In the genomic region with DNA sequence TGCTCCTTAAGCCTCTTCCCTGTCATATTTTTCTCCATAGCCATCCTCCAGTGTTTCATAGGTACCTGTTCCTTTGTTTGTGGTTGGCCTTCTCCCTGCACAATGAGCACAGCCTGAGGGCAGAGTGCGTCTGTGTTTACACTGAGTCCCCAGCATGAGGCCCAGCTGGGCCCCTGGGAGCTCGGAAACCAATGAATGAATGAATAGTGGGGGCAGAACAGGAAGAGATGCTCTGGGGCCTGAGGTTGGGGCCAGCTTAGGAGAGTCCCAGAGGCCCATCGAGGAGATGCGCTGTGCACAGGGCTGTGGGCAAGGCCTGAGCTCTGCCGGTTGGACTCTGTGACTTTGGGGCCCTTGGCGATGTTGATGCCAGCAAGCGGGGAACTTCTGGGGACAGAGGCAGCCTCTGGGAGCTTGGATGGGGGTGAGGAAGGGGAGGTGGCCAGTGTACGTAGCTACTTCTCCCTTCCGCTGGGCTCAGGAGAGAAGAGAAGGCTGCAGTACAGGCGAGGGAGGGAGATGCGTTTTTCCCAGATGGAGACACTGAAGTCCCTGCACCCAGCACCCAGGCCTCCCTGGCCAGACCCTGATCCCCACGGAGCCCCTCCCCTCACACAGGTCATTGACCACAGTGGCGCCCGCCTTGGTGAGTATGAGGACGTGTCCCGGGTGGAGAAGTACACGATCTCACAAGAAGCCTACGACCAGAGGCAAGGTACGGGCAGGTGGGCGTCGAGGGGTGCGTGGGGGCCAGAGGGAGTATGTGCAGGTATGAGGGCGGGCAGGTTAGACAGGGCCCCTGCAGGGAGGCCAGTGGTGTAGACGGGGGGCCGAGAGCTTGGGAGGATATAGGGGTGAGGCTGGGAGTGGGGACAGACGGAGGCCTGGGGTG, we compare ENCODE assay signal across 17 cellular contexts. TPM values are rescaled to one million over a fixed set of nuclear protein-coding genes. Genes with fewer than 3 reads are reported as not detected.
DNase-seq lines count a peak whose midpoint lies in the region; ATAC-seq and TF ChIP-seq lines count a peak whose summit lies in the region.
"Had no signal": no experiment of that assay in that cellular context is flagged by ENCODE, and none has a peak within 500 bp of the region (broad histone marks: within the 10 kb centered on the region; RNA-seq: fewer than 3 reads in every experiment).

No MANE protein-coding gene starts in this region.

- H2BK15ac ChIP-seq in mesenchymal stem cell (ENCODE audit: low read depth, poor library complexity, severe bottlenecking) = no peak overlapping the region

- no peak overlapping the region for H2AK5ac ChIP-seq in mesenchymal stem cell (ENCODE audit: low read length, severe bottlenecking)

- ATAC-seq in foreskin keratinocyte = no peak
- no peak for ATAC-seq in HG02759 (IDR thresholded peaks at IDR 0.05; ENCODE audit: unreplicated experiment)
- ATAC-seq: heart left ventricle, Right ventricle myocardium inferior had no signal

- peak overlapping the region in 1 of 2 experiments; percentile 18 for H3K14ac ChIP-seq in mesenchymal stem cell (ENCODE audit: low read length in 2 of 2)

- CTCF ChIA-PET in CD4-positive, alpha-beta memory T cell (lab: Charles Lee; ENCODE audit: partially characterized antibody) = interaction anchor here (1.1 kb wide), 1 partner anchor 49 kb away, joined by 4 read pairs; no protein-coding TSS in a partner anchor

- intact Hi-C loops in CD4-positive, alpha-beta memory T cell (cut with micrococcal nuclease) = no loop called here

- no peak for DNase-seq in CD4-positive, alpha-beta memory T cell
- DNase-seq in GM13976 (ENCODE audit: low spot score) = peak; percentile 15
- DNase-seq in NCI-H69 (lab: John Stamatoyannopoulos, UW) = peak; percentile 97
- DNase-seq in mesenchymal stem cell = no peak
- no peak for DNase-seq in foreskin keratinocyte
- DNase-seq in NCI-H2171 treated with DMSO at 0.1 percent for 48 hours (lab: John Stamatoyannopoulos, UW) = no peak
- DNase-seq: activated CD4-positive, alpha-beta T cell treated with anti-CD3 and anti-CD28 coated beads, Interleukin-2, amount 50 U/mL, for 48 hours; activated gamma-delta T cell; EL; heart left ventricle; kidney; T1000 had no signal

- H3K4me3 ChIP-seq in CD4-positive, alpha-beta memory T cell (ENCODE audit: low read length in 2 of 2) = no peak overlapping the region
- H3K4me3 ChIP-seq in mesenchymal stem cell (ENCODE audit: insufficient read depth in 1 of 2, low read depth in 1 of 2, low read length in 2 of 2) = no peak overlapping the region
- H3K4me3 ChIP-seq: heart left ventricle had no signal

- no peak overlapping the region for H3K18ac ChIP-seq in mesenchymal stem cell (ENCODE audit: low read depth in 1 of 2, low read length in 2 of 2)

- peak overlapping the region in 4 of 7 donors; percentile 36 to 63 (median 56) for H3K27ac Mint-ChIP-seq in CD4-positive, alpha-beta memory T cell
- H3K27ac Mint-ChIP-seq: dendritic cell treated with granulocyte-macrophage colony-stimulating factor and Interleukin-4, amounts not matched to agents 40 ng/mL and 50 ng/mL, for 4 days had no signal

- H3K27me3 Mint-ChIP-seq in CD4-positive, alpha-beta memory T cell = no peaks in the 10 kb centered on the region
- H3K27me3 Mint-ChIP-seq: dendritic cell treated with granulocyte-macrophage colony-stimulating factor and Interleukin-4, amounts not matched to agents 40 ng/mL and 50 ng/mL, for 4 days had no signal

- 87% methylated on average over 22 of the region's 26 CpGs for WGBS in mesenchymal stem cell

- no peak overlapping the region for H3K27ac ChIP-seq in CD4-positive, alpha-beta memory T cell (ENCODE audit: low read depth, low read length)
- H3K27ac ChIP-seq in mesenchymal stem cell (ENCODE audit: low read length, poor library complexity, severe bottlenecking) (no peak overlapping the region), foreskin keratinocyte (no peak overlapping the region)
- H3K27ac ChIP-seq: heart left ventricle had no signal

- no peak for TF ChIP-seq CTCF in GM13976 (IDR thresholded peaks at IDR 0.05; ENCODE audit: borderline replicate concordance, control extremely low read depth, extremely low read depth, insufficient read depth, missing control alignments)
- no peak for TF ChIP-seq CTCF in foreskin keratinocyte (conservative IDR thresholded peaks at IDR 0.05)

- peaks cover 21 to 49% of the 10 kb centered on the region in 2 donors for H3K36me3 Mint-ChIP-seq in CD4-positive, alpha-beta memory T cell

- H3K4ac ChIP-seq in mesenchymal stem cell (ENCODE audit: low read depth in 1 of 2, low read length in 2 of 2) = no peak overlapping the region

- peak overlapping the region in 1 of 2 experiments; percentile 43 for H2BK12ac ChIP-seq in mesenchymal stem cell (ENCODE audit: low read length in 2 of 2)

- no peak overlapping the region for H2BK120ac ChIP-seq in mesenchymal stem cell (ENCODE audit: low read depth, low read length)

- H3K36me3 ChIP-seq in CD4-positive, alpha-beta memory T cell (ENCODE audit: insufficient read depth, low read length) = peaks cover 30% of the 10 kb centered on the region
- peaks cover 71 to 74% of the 10 kb centered on the region in 2 experiments for H3K36me3 ChIP-seq in mesenchymal stem cell (ENCODE audit: control insufficient read depth in 1 of 2, insufficient read depth in 2 of 2, low read depth in 1 of 2, low read length in 2 of 2)

- H2AFZ ChIP-seq in mesenchymal stem cell (ENCODE audit: low read depth, low read length) = no peak overlapping the region

- peak overlapping the region in 3 of 8 donors; percentile 32 to 55 (median 46) for H3K4me3 Mint-ChIP-seq in CD4-positive, alpha-beta memory T cell
- H3K4me3 Mint-ChIP-seq: dendritic cell treated with granulocyte-macrophage colony-stimulating factor and Interleukin-4, amounts not matched to agents 40 ng/mL and 50 ng/mL, for 4 days had no signal

- peaks cover 45% of the 10 kb centered on the region for H3K79me1 ChIP-seq in mesenchymal stem cell (replicated peaks; ENCODE audit: low read length, poor library complexity, severe bottlenecking)

- H3K23ac ChIP-seq in mesenchymal stem cell (ENCODE audit: low read length in 2 of 2) = no peak overlapping the region

- no peaks in the 10 kb centered on the region for H3K9me3 ChIP-seq in CD4-positive, alpha-beta memory T cell (ENCODE audit: control insufficient read depth in 1 of 2, low read length in 2 of 2)
- no peaks in the 10 kb centered on the region for H3K9me3 ChIP-seq in mesenchymal stem cell (ENCODE audit: control insufficient read depth, low read length)
- H3K9me3 ChIP-seq: heart left ventricle had no signal

- H3K9me3 Mint-ChIP-seq in CD4-positive, alpha-beta memory T cell = no peaks in the 10 kb centered on the region
- H3K9me3 Mint-ChIP-seq: dendritic cell treated with granulocyte-macrophage colony-stimulating factor and Interleukin-4, amounts not matched to agents 40 ng/mL and 50 ng/mL, for 4 days had no signal

- H3K4me1 Mint-ChIP-seq in CD4-positive, alpha-beta memory T cell = peaks cover 15 to 32% (median 21%) of the 10 kb centered on the region in 4 donors

- no peaks in the 10 kb centered on the region for H3K27me3 ChIP-seq in CD4-positive, alpha-beta memory T cell (ENCODE audit: insufficient read depth, low read length)
- H3K27me3 ChIP-seq in mesenchymal stem cell (ENCODE audit: control insufficient read depth in 1 of 2, insufficient read depth in 1 of 2, low read length in 2 of 2) (no peaks in the 10 kb centered on the region), foreskin keratinocyte (no peaks in the 10 kb centered on the region)
- H3K27me3 ChIP-seq: heart left ventricle had no signal

- H4K8ac ChIP-seq in mesenchymal stem cell (ENCODE audit: low read length) = no peak overlapping the region

- H3K4me1 ChIP-seq in CD4-positive, alpha-beta memory T cell (ENCODE audit: insufficient read depth, low read length) = peaks cover 16% of the 10 kb centered on the region
- peaks cover 16% of the 10 kb centered on the region for H3K4me1 ChIP-seq in mesenchymal stem cell (ENCODE audit: control insufficient read depth, insufficient read depth, low read depth, low read length)
- H3K4me1 ChIP-seq in foreskin keratinocyte = no peaks in the 10 kb centered on the region

- in situ Hi-C loops in GM13976 (cut with MboI; ENCODE audit: low sequenced_read_pairs, unreplicated experiment) = no loop called here

- no peak overlapping the region for H2BK5ac ChIP-seq in mesenchymal stem cell (ENCODE audit: low read depth, low read length, poor library complexity, severe bottlenecking)

- H4K91ac ChIP-seq in mesenchymal stem cell (ENCODE audit: low read length) = peak overlapping the region; percentile 12

- peak overlapping the region; percentile 48 for H3K9ac ChIP-seq in mesenchymal stem cell (ENCODE audit: low read length)

- no peak overlapping the region for H3K4me2 ChIP-seq in mesenchymal stem cell (ENCODE audit: low read length, poor library complexity, severe bottlenecking)

- POLR2A ChIA-PET in CD4-positive, alpha-beta memory T cell (lab: Charles Lee; ENCODE audit: partially characterized antibody) = no interaction called here

RNA-seq across cellular contexts. Expression of gene TBCB, which starts 5.1 kb away (rescaled TPM):
- 100 to 1,000 TPM; 148 TPM for total RNA-seq in CD4-positive, alpha-beta memory T cell
- polyA plus RNA-seq in CD4-positive, alpha-beta memory T cell = 100 to 1,000 TPM; 256 to 308 TPM
- polyA plus RNA-seq in mesenchymal stem cell (2013, experiment 1 of 2) = 280 TPM
- polyA plus RNA-seq in mesenchymal stem cell (2013, experiment 2 of 2) = 280 TPM
- total RNA-seq in foreskin keratinocyte = 195 and 196 TPM in 2 replicates
- polyA plus RNA-seq in foreskin keratinocyte = 194 and 197 TPM in 2 replicates

RNA-seq across cellular contexts. Expression of gene POLR2I, which starts 5.7 kb away (rescaled TPM):
- 10 to 100 TPM; 52.4 to 55.0 TPM for total RNA-seq in CD4-positive, alpha-beta memory T cell
- 100 to 1,000 TPM; 146 to 163 TPM for polyA plus RNA-seq in CD4-positive, alpha-beta memory T cell
- 99.3 TPM for polyA plus RNA-seq in mesenchymal stem cell (2013, experiment 1 of 2)
- 102 TPM for polyA plus RNA-seq in mesenchymal stem cell (2013, experiment 2 of 2)
- 116 and 128 TPM in 2 replicates for total RNA-seq in foreskin keratinocyte
- polyA plus RNA-seq in foreskin keratinocyte = 93.5 and 95.2 TPM in 2 replicates

RNA-seq across cellular contexts. Expression of gene OVOL3, which starts 9.4 kb away (rescaled TPM):
- total RNA-seq in CD4-positive, alpha-beta memory T cell = not detected
- not detected for polyA plus RNA-seq in CD4-positive, alpha-beta memory T cell
- polyA plus RNA-seq in mesenchymal stem cell (2013, experiment 1 of 2) = not detected
- polyA plus RNA-seq in mesenchymal stem cell (2013, experiment 2 of 2) = not detected
- not detected in 2 replicates for total RNA-seq in foreskin keratinocyte
- not detected in 2 replicates for polyA plus RNA-seq in foreskin keratinocyte
- total RNA-seq: heart left ventricle, kidney, mononuclear cell, Right ventricle myocardium inferior had no signal
- polyA plus RNA-seq: BJ, heart left ventricle had no signal

RNA-seq across cellular contexts. Expression of gene CAPNS1, which starts 19.5 kb away (rescaled TPM):
- 100 to 1,000 TPM; 255 to 259 TPM for total RNA-seq in CD4-positive, alpha-beta memory T cell
- 100 to 1,000 TPM; 123 to 184 TPM for polyA plus RNA-seq in CD4-positive, alpha-beta memory T cell
- polyA plus RNA-seq in mesenchymal stem cell (2013, experiment 1 of 2) = 965 TPM
- 966 TPM for polyA plus RNA-seq in mesenchymal stem cell (2013, experiment 2 of 2)
- total RNA-seq in foreskin keratinocyte = 741 and 844 TPM in 2 replicates
- 1,017 and 1,104 TPM in 2 replicates for polyA plus RNA-seq in foreskin keratinocyte

RNA-seq across cellular contexts. Expression of gene COX7A1, which starts 31.9 kb away (rescaled TPM):
- total RNA-seq in CD4-positive, alpha-beta memory T cell = not detected
- polyA plus RNA-seq in CD4-positive, alpha-beta memory T cell = not detected
- not detected for polyA plus RNA-seq in mesenchymal stem cell (2013, experiment 1 of 2)
- not detected for polyA plus RNA-seq in mesenchymal stem cell (2013, experiment 2 of 2)
- total RNA-seq in foreskin keratinocyte = 1.2 and 1.6 TPM in 2 replicates
- polyA plus RNA-seq in foreskin keratinocyte = 1.2 and 2.6 TPM in 2 replicates
- total RNA-seq: mononuclear cell had no signal

Comparison
In these comparisons a context has a peak if more than half of its experiments do, and no peak if none do; other contexts are left out.
1. DNase-seq: peak in GM13976 (single experiment) and NCI-H69 (single experiment); none in CD4-positive, alpha-beta memory T cell (0 of 5), mesenchymal stem cell (single experiment), foreskin keratinocyte (0 of 2) and NCI-H2171 treated with DMSO at 0.1 percent for 48 hours (single experiment).